1 cellular context compared by ENCODE assay signal in the genomic region with DNA sequence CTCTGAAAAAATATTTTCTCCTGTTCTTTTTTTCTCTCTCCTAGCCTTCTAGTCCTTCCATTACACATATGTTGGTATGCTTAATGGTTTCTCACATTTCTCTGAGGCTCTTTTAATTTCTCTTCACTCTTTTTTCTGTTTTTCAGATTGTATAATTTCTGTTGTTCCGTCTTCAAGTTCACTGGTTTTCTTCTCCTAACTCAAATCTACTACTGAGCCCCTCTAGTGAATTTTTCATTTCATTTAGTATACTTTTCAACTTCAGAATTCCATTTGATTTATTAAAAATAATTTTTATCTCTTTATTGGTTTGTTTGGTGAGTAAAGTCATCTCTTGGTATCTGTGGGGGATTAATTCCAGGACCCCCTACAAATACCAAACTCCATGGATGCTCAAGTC.
A peak's percentile ranks its signal among the peaks of the same experiment; 100 is the strongest.
TF ChIP-seq lines count a peak whose summit lies in the region.

No MANE protein-coding gene starts in this region.

TF ChIP-seq in GM12878, 131 proteins besides CTCF, POLR2A, EP300 and RAD21:
- TF ChIP-seq EZH2 (IDR thresholded peaks at IDR 0.05; ENCODE audit: borderline replicate concordance, control insufficient read depth, low read depth, low read length) = no peak
- TF ChIP-seq CBX5 (IDR thresholded peaks at IDR 0.05; ENCODE audit: low read depth) = peak; percentile 69; the same call in 1 of the 2 replicates
- TF ChIP-seq REST (IDR thresholded peaks at IDR 0.05; ENCODE audit: low read depth, low read length) = no peak
- TF ChIP-seq IRF3 (IDR thresholded peaks at IDR 0.05) = no peak
TF ChIP-seq in GM12878: peak in this region for 1.
